ENCODE assay signal across 1 cellular context in genomic region chr12:112564160-112564559, GRCh38.
TF ChIP-seq lines count a peak whose summit lies in the region.

No MANE protein-coding gene starts in this region.

TF ChIP-seq in WTC11, 78 proteins besides CTCF, POLR2A, EP300 and RAD21 (continued from another document):
- TF ChIP-seq USF2 (CRISPR knock-in tag; IDR thresholded peaks at IDR 0.05) = no peak
TF ChIP-seq in WTC11: peak in this region for 0.
